Comparison of ENCODE assay signal across 21 cellular contexts in genomic region chr20:1899169-1899525, GRCh38. TPM values are rescaled to one million over a fixed set of nuclear protein-coding genes. Genes with fewer than 3 reads are reported as not detected.
A peak's percentile ranks its signal among the peaks of the same experiment; 100 is the strongest.
DNase-seq lines count a peak whose midpoint lies in the region; ATAC-seq and TF ChIP-seq lines count a peak whose summit lies in the region.
"Had no signal": no experiment of that assay in that cellular context is flagged by ENCODE, and none has a peak within 500 bp of the region (broad histone marks: within the 10 kb centered on the region; RNA-seq: fewer than 3 reads in every experiment).

No MANE protein-coding gene starts in this region.

- H3K4ac ChIP-seq in mesenchymal stem cell (ENCODE audit: low read depth in 1 of 2, low read length in 2 of 2), result no peak overlapping the region

- ATAC-seq in left cardiac atrium (no peak), GM18520 (IDR thresholded peaks at IDR 0.05; ENCODE audit: unreplicated experiment) (no peak)
- ATAC-seq: activated T-cell treated with anti-CD3 and anti-CD28 coated beads, Interleukin-2, amount 50 U/mL, for 72 hours; effector memory CD8-positive, alpha-beta T cell; mucosa of descending colon had no signal

- DNase-seq in cardiac muscle cell (ENCODE audit: low read depth in 1 of 2, low spot score in 1 of 2) (no peak), left cardiac atrium (no peak), caudate nucleus (lab: John Stamatoyannopoulos, UW) (no peak), mesenchymal stem cell (no peak), OCI-M2 (lab: John Stamatoyannopoulos, UW; ENCODE audit: unreplicated experiment) (no peak), D341Med (ENCODE audit: low spot score) (no peak)
- DNase-seq: activated naive CD4-positive, alpha-beta T cell treated with anti-CD3 and anti-CD28 coated beads, Interleukin-2, amount 50 U/mL, for 16 hours; activated T-cell treated with anti-CD3 and anti-CD28 coated beads, Interleukin-2, amount 50 U/mL, for 72 hours; DND-41; effector memory CD8-positive, alpha-beta T cell; HFFc6; mucosa of descending colon; NCI-H146; NCI-H2171 treated with DMSO at 0.1 percent for 48 hours; NCI-H526; small intestine; stimulated activated naive CD4-positive, alpha-beta T cell treated with Interleukin-2 at 50 U/mL for 16 hours; SW 1271; trophoblast cell had no signal

- H3K27me3 ChIP-seq in cardiac muscle cell, result no peaks in the 10 kb centered on the region
- H3K27me3 ChIP-seq in mesenchymal stem cell (ENCODE audit: control insufficient read depth in 1 of 2, insufficient read depth in 1 of 2, low read length in 2 of 2), result no peaks in the 10 kb centered on the region

- H2BK12ac ChIP-seq in mesenchymal stem cell (ENCODE audit: low read length in 2 of 2), result no peak overlapping the region

- no peak overlapping the region for H4K8ac ChIP-seq in mesenchymal stem cell (ENCODE audit: low read length)

- H3K9ac ChIP-seq in mesenchymal stem cell (ENCODE audit: low read length), result peak overlapping the region; percentile 62

- H3K23ac ChIP-seq in mesenchymal stem cell (ENCODE audit: low read length in 2 of 2), result no peak overlapping the region

- no peak overlapping the region for H3K4me2 ChIP-seq in mesenchymal stem cell (ENCODE audit: low read length, poor library complexity, severe bottlenecking)

- no peak overlapping the region for H2BK15ac ChIP-seq in mesenchymal stem cell (ENCODE audit: low read depth, poor library complexity, severe bottlenecking)

- no peaks in the 10 kb centered on the region for H3K79me1 ChIP-seq in mesenchymal stem cell (replicated peaks; ENCODE audit: low read length, poor library complexity, severe bottlenecking)

- 72% methylated on average over 7 of the region's 7 CpGs for WGBS in mesenchymal stem cell

- peaks cover 25% of the 10 kb centered on the region for H3K4me1 ChIP-seq in cardiac muscle cell (ENCODE audit: low read depth)
- peaks cover 41% of the 10 kb centered on the region for H3K4me1 ChIP-seq in mesenchymal stem cell (ENCODE audit: control insufficient read depth, insufficient read depth, low read depth, low read length)

- no peak for TF ChIP-seq CTCF in cardiac muscle cell (IDR thresholded peaks at IDR 0.05; ENCODE audit: low read depth, low read length)

- no peak overlapping the region for H3K18ac ChIP-seq in mesenchymal stem cell (ENCODE audit: low read depth in 1 of 2, low read length in 2 of 2)

- H3K27ac ChIP-seq in cardiac muscle cell, result peak overlapping the region; percentile 69
- H3K27ac ChIP-seq in caudate nucleus (ENCODE audit: low read depth, low read length), result peak overlapping the region; percentile 21
- peak overlapping the region; percentile 4 for H3K27ac ChIP-seq in mesenchymal stem cell (ENCODE audit: low read length, poor library complexity, severe bottlenecking)
- peak overlapping the region; percentile 54 for H3K27ac ChIP-seq in temporal lobe (ENCODE audit: low read depth, low read length)

- no peak overlapping the region for H2AFZ ChIP-seq in mesenchymal stem cell (ENCODE audit: low read depth, low read length)

- no peak overlapping the region for H3K4me3 ChIP-seq in cardiac muscle cell
- H3K4me3 ChIP-seq in mesenchymal stem cell (ENCODE audit: insufficient read depth in 1 of 2, low read depth in 1 of 2, low read length in 2 of 2), result no peak overlapping the region
- H3K4me3 ChIP-seq: mucosa of descending colon had no signal

- H2AK5ac ChIP-seq in mesenchymal stem cell (ENCODE audit: low read length, severe bottlenecking), result peak overlapping the region; percentile 39

- H3K36me3 ChIP-seq in cardiac muscle cell (no peaks in the 10 kb centered on the region), mesenchymal stem cell (ENCODE audit: control insufficient read depth in 1 of 2, insufficient read depth in 2 of 2, low read depth in 1 of 2, low read length in 2 of 2) (peaks cover 16 to 36% of the 10 kb centered on the region in 2 experiments)

- no peak overlapping the region for H4K91ac ChIP-seq in mesenchymal stem cell (ENCODE audit: low read length)

- no peak overlapping the region for H2BK5ac ChIP-seq in mesenchymal stem cell (ENCODE audit: low read depth, low read length, poor library complexity, severe bottlenecking)

- intact Hi-C loops in left cardiac atrium (cut with DNase I), result no loop called here

- no peak overlapping the region for H3K14ac ChIP-seq in mesenchymal stem cell (ENCODE audit: low read length in 2 of 2)

- H3K9me3 ChIP-seq in cardiac muscle cell (ENCODE audit: low read depth), result no peaks in the 10 kb centered on the region
- H3K9me3 ChIP-seq in mesenchymal stem cell (ENCODE audit: control insufficient read depth, low read length), result no peaks in the 10 kb centered on the region
- H3K9me3 ChIP-seq: mucosa of descending colon had no signal

- no peak overlapping the region for H2BK120ac ChIP-seq in mesenchymal stem cell (ENCODE audit: low read depth, low read length)

RNA-seq across cellular contexts. Expression of gene SIRPA, which starts 3.9 kb away (rescaled TPM):
- total RNA-seq in cardiac muscle cell (43.0 and 58.3 TPM in 2 replicates), left cardiac atrium (10 to 100 TPM; 38.4 to 46.2 TPM), temporal lobe (9.3 TPM)
- 42.9 and 44.2 TPM in 2 replicates for polyA plus RNA-seq in cardiac muscle cell
- 40.7 TPM for polyA plus RNA-seq in mesenchymal stem cell (2013, experiment 1 of 2)
- 40.6 TPM for polyA plus RNA-seq in mesenchymal stem cell (2013, experiment 2 of 2)

Comparison
In these comparisons a context has a peak if more than half of its experiments do, and no peak if none do; other contexts are left out.
1. H3K27ac ChIP-seq: peak in every context shown above with its lines; median percentile 69 in cardiac muscle cell; 54 in temporal lobe; 21 in caudate nucleus; 4 in mesenchymal stem cell.